Comparison of ENCODE assay signal across 7 cellular contexts in genomic region chr7:129597672-129598071, GRCh38.
"Had no signal": no experiment of that assay in that cellular context is flagged by ENCODE, and none has a peak within 500 bp of the region (broad histone marks: within the 10 kb centered on the region; RNA-seq: fewer than 3 reads in every experiment).

No MANE protein-coding gene starts in this region.

- ATAC-seq: K562 had no signal

- H3K9ac ChIP-seq: KMS-11 had no signal

- DNase-seq: IMR-90, KBM-7, KG1 had no signal

- FAIRE-seq: HTR-8/SVneo, K562 had no signal

- H3K27ac ChIP-seq: HL-60, KMS-11 had no signal

- H3K4me3 ChIP-seq: K562 had no signal

- H3K4me2 ChIP-seq: KMS-11 had no signal
